In genomic region chr4:186504771-186505170, GRCh38 we compare ENCODE assay signal across 4 cellular contexts. TPM values are rescaled to one million over a fixed set of nuclear protein-coding genes. Genes with fewer than 3 reads are reported as not detected.
"Had no signal": no experiment of that assay in that cellular context is flagged by ENCODE, and none has a peak within 500 bp of the region (broad histone marks: within the 10 kb centered on the region; RNA-seq: fewer than 3 reads in every experiment).

No MANE protein-coding gene starts in this region.

RNA-seq across cellular contexts. Expression of gene MTNR1A, which starts 50.6 kb away (rescaled TPM):
- total RNA-seq: LHCN-M2, M059J, MCF 10A, NCI-H460 had no signal
